In the genomic region with DNA sequence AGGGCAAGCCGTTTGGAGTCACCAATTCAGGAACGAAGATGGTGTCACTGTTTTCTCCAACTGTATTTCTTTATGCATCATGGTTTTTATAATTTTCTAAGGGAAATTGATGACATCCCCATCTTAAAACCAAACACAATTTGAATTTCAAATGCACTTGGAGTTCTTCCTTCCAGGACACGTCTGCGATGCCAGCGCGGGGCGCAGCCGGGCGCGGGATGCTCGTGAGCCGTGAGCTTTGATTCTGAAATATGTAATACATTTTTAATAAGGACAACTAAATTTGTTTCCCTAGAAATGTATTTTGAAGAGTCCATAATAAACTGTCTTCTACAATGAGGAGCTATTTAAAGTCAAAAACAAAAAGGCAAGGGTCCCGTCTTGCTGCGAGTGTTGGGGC, we compare ENCODE assay signal across 11 cellular contexts.
"Had no signal": no experiment of that assay in that cellular context is flagged by ENCODE, and none has a peak within 500 bp of the region (broad histone marks: within the 10 kb centered on the region; RNA-seq: fewer than 3 reads in every experiment).

No MANE protein-coding gene starts in this region.

- DNase-seq: GM23248, GOT3, H7, H9, HCEC 1CT, HFFc6 had no signal

- FAIRE-seq: H1, H54 had no signal

- H3K9ac ChIP-seq: GM23248 had no signal

- H3K9me3 ChIP-seq: HAP-1 had no signal

- H3K27ac ChIP-seq: GM23248 had no signal

- H3K36me3 ChIP-seq: HAP-1 had no signal

- H3K27ac Mint-ChIP-seq: GM23338, H9, HFFc6 had no signal

- ATAC-seq: GM23338, HCT116 had no signal

- H3K9me3 Mint-ChIP-seq: H9 had no signal

- H3K4me3 ChIP-seq: GM23248, GM23338, HAP-1 had no signal

- H3K4me1 Mint-ChIP-seq: GM23338 had no signal

- H3K4me3 Mint-ChIP-seq: GM23338, H9, HFFc6 had no signal

- H3K4me1 ChIP-seq: HAP-1 had no signal

- H3K4me2 ChIP-seq: GM23338 had no signal

- H2AFZ ChIP-seq: GM23248, GM23338 had no signal
